1 cellular context compared by ENCODE assay signal in the genomic region with DNA sequence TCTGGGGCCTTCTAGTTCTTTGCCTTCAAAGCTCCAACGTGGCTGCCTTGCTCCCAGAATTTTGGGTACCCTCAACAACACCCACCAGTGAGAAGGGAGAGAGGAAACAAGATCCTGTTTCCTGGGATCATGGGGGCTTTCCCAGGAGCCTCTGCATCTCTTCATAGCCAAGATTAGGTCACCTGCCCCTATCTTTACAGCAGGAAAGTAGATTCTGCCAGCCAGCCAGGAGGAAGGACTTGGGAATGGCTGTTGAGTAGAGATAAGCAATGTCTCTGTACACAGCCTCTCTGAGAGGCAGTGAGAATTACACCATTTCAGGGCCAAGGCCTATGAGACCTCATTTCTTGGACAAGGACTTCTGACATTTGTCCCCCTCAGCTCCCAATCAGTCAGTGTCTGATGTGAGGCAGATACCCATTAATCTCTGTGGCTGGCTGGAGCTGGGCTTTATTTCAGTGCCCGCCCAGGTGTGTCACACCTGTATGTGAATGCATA.
TF ChIP-seq lines count a peak whose summit lies in the region.

No MANE protein-coding gene starts in this region.

TF ChIP-seq in K562, 482 proteins besides CTCF, POLR2A, EP300 and RAD21 (continues in another document):
- TF ChIP-seq PHTF2 (CRISPR knock-in tag; IDR thresholded peaks at IDR 0.05) (no peak), ZNF174 (CRISPR knock-in tag; IDR thresholded peaks at IDR 0.05) (no peak), ZBTB26 (CRISPR knock-in tag; IDR thresholded peaks at IDR 0.05) (no peak), CTBP1 (IDR thresholded peaks at IDR 0.05; ENCODE audit: borderline replicate concordance) (peak; percentile 95), HNRNPLL (IDR thresholded peaks at IDR 0.05; ENCODE audit: low read depth, low read length, poor library complexity, severe bottlenecking) (no peak), YY1 (IDR thresholded peaks at IDR 0.05; ENCODE audit: borderline replicate concordance in 1 of 3, control insufficient read depth in 1 of 3, extremely low read depth in 1 of 3, insufficient read depth in 3 of 3, insufficient read length in 1 of 3, insufficient replicate concordance in 2 of 3, low read depth in 1 of 3, low read length in 2 of 3) (peak in 1 of 3 experiments; percentile 29), HOXB6 (CRISPR knock-in tag; IDR thresholded peaks at IDR 0.05; ENCODE audit: borderline replicate concordance) (no peak), ZFP30 (CRISPR knock-in tag; IDR thresholded peaks at IDR 0.05; ENCODE audit: borderline replicate concordance) (no peak), ZNF830 (CRISPR knock-in tag; IDR thresholded peaks at IDR 0.05) (no peak), ZEB2 (IDR thresholded peaks at IDR 0.05) (peak; percentile 97), SRF (CRISPR knock-in tag; IDR thresholded peaks at IDR 0.05) (no peak), ETV6 (IDR thresholded peaks at IDR 0.05; ENCODE audit: borderline replicate concordance in 1 of 2, low read depth in 2 of 2, low read length in 1 of 2) (no peak), ETV6 (CRISPR knock-in tag; IDR thresholded peaks at IDR 0.05; ENCODE audit: borderline replicate concordance) (no peak), GTF2E2 (tag; IDR thresholded peaks at IDR 0.05) (no peak), HDAC6 (IDR thresholded peaks at IDR 0.05; ENCODE audit: low read depth, low read length) (no peak), NBN (IDR thresholded peaks at IDR 0.05; ENCODE audit: low read depth) (0 out of 2 replicates have a peak, but pooled peaks have one; percentile 70), SMARCB1 (IDR thresholded peaks at IDR 0.05; ENCODE audit: insufficient read length, low read depth) (no peak), MIER1 (IDR thresholded peaks at IDR 0.05; ENCODE audit: low read depth) (no peak), RFX5 (IDR thresholded peaks at IDR 0.05; ENCODE audit: low read depth, low read length) (no peak), ZNF785 (CRISPR knock-in tag; IDR thresholded peaks at IDR 0.05) (no peak), NEUROD1 (IDR thresholded peaks at IDR 0.05; ENCODE audit: borderline replicate concordance, low read depth, low read length, partially characterized antibody) (peak; percentile 56), DMBX1 (CRISPR knock-in tag; IDR thresholded peaks at IDR 0.05; ENCODE audit: borderline replicate concordance) (0 out of 2 replicates have a peak, but pooled peaks have one; percentile 66), POLR2AphosphoS5 (IDR thresholded peaks at IDR 0.05; ENCODE audit: control insufficient read depth, insufficient read depth, low read depth, low read length) (peak; percentile 94), L3MBTL2 (IDR thresholded peaks at IDR 0.05) (peak; percentile 71), BRF1 (IDR thresholded peaks at IDR 0.05; ENCODE audit: borderline replicate concordance, extremely low read depth, insufficient read length) (no peak), ZNF57 (CRISPR knock-in tag; IDR thresholded peaks at IDR 0.05) (no peak), KDM5B (IDR thresholded peaks at IDR 0.05; ENCODE audit: insufficient replicate concordance, low read depth, low read length) (no peak), ZNF436 (CRISPR knock-in tag; IDR thresholded peaks at IDR 0.05) (no peak), CREB1 (IDR thresholded peaks at IDR 0.05) (no peak), CREB1 (CRISPR knock-in tag; IDR thresholded peaks at IDR 0.05) (no peak), KLF10 (CRISPR knock-in tag; IDR thresholded peaks at IDR 0.05) (no peak), JUND (IDR thresholded peaks at IDR 0.05; ENCODE audit: borderline replicate concordance, low read depth, low read length) (peak; percentile 77; the same call in 1 of the 2 replicates), JUND (tag; IDR thresholded peaks at IDR 0.05; ENCODE audit: borderline replicate concordance, low read depth, low read length) (peak; percentile 82; the same call in 2 of the 3 replicates), ZNF232 (CRISPR knock-in tag; IDR thresholded peaks at IDR 0.05) (no peak), FOXO4 (CRISPR knock-in tag; IDR thresholded peaks at IDR 0.05) (no peak), GATA2 (CRISPR knock-in tag; IDR thresholded peaks at IDR 0.05) (peak; percentile 86), ZNF41 (CRISPR knock-in tag; conservative IDR thresholded peaks at IDR 0.05) (no peak), C11orf30 (IDR thresholded peaks at IDR 0.05; ENCODE audit: low read depth) (no peak), PURB (CRISPR knock-in tag; IDR thresholded peaks at IDR 0.05; ENCODE audit: low read depth) (no peak), BRD9 (IDR thresholded peaks at IDR 0.05; ENCODE audit: low read depth, partially characterized antibody) (no peak), EGR1 (conservative IDR thresholded peaks at IDR 0.05) (no peak), CXXC5 (CRISPR knock-in tag; IDR thresholded peaks at IDR 0.05) (peak; percentile 47), ZBED1 (IDR thresholded peaks at IDR 0.05) (no peak), CBX3 (IDR thresholded peaks at IDR 0.05; ENCODE audit: borderline replicate concordance in 1 of 2, low read length in 2 of 2) (peak in 1 of 2 experiments; percentile 41; a peak in 1 of 3 replicates), MEIS2 (IDR thresholded peaks at IDR 0.05; ENCODE audit: partially characterized antibody) (peak; percentile 90), FIP1L1 (IDR thresholded peaks at IDR 0.05; ENCODE audit: low read depth, low read length, poor library complexity, severe bottlenecking) (no peak), PML (IDR thresholded peaks at IDR 0.05; ENCODE audit: low read length) (peak; percentile 84)
- TF ChIP-seq, protein P1, sequence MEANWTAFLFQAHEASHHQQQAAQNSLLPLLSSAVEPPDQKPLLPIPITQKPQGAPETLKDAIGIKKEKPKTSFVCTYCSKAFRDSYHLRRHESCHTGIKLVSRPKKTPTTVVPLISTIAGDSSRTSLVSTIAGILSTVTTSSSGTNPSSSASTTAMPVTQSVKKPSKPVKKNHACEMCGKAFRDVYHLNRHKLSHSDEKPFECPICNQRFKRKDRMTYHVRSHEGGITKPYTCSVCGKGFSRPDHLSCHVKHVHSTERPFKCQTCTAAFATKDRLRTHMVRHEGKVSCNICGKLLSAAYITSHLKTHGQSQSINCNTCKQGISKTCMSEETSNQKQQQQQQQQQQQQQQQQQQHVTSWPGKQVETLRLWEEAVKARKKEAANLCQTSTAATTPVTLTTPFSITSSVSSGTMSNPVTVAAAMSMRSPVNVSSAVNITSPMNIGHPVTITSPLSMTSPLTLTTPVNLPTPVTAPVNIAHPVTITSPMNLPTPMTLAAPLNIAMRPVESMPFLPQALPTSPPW (CRISPR knock-in tag; IDR thresholded peaks at IDR 0.05), result peak; percentile 40
- TF ChIP-seq, protein P2, sequence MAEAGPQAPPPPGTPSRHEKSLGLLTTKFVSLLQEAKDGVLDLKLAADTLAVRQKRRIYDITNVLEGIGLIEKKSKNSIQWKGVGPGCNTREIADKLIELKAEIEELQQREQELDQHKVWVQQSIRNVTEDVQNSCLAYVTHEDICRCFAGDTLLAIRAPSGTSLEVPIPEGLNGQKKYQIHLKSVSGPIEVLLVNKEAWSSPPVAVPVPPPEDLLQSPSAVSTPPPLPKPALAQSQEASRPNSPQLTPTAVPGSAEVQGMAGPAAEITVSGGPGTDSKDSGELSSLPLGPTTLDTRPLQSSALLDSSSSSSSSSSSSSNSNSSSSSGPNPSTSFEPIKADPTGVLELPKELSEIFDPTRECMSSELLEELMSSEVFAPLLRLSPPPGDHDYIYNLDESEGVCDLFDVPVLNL (CRISPR knock-in tag; IDR thresholded peaks at IDR 0.05; ENCODE audit: low read depth), result no peak
- TF ChIP-seq, protein P3, sequence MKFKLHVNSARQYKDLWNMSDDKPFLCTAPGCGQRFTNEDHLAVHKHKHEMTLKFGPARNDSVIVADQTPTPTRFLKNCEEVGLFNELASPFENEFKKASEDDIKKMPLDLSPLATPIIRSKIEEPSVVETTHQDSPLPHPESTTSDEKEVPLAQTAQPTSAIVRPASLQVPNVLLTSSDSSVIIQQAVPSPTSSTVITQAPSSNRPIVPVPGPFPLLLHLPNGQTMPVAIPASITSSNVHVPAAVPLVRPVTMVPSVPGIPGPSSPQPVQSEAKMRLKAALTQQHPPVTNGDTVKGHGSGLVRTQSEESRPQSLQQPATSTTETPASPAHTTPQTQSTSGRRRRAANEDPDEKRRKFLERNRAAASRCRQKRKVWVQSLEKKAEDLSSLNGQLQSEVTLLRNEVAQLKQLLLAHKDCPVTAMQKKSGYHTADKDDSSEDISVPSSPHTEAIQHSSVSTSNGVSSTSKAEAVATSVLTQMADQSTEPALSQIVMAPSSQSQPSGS (CRISPR knock-in tag; IDR thresholded peaks at IDR 0.05), result no peak
- TF ChIP-seq, protein P4, sequence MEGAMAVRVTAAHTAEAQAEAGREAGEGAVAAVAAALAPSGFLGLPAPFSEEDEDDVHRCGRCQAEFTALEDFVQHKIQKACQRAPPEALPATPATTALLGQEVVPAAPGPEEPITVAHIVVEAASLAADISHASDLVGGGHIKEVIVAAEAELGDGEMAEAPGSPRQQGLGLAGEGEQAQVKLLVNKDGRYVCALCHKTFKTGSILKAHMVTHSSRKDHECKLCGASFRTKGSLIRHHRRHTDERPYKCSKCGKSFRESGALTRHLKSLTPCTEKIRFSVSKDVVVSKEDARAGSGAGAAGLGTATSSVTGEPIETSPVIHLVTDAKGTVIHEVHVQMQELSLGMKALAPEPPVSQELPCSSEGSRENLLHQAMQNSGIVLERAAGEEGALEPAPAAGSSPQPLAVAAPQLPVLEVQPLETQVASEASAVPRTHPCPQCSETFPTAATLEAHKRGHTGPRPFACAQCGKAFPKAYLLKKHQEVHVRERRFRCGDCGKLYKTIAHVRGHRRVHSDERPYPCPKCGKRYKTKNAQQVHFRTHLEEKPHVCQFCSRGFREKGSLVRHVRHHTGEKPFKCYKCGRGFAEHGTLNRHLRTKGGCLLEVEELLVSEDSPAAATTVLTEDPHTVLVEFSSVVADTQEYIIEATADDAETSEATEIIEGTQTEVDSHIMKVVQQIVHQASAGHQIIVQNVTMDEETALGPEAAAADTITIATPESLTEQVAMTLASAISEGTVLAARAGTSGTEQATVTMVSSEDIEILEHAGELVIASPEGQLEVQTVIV (CRISPR knock-in tag; IDR thresholded peaks at IDR 0.05; ENCODE audit: borderline replicate concordance), result no peak
- TF ChIP-seq, protein P5, sequence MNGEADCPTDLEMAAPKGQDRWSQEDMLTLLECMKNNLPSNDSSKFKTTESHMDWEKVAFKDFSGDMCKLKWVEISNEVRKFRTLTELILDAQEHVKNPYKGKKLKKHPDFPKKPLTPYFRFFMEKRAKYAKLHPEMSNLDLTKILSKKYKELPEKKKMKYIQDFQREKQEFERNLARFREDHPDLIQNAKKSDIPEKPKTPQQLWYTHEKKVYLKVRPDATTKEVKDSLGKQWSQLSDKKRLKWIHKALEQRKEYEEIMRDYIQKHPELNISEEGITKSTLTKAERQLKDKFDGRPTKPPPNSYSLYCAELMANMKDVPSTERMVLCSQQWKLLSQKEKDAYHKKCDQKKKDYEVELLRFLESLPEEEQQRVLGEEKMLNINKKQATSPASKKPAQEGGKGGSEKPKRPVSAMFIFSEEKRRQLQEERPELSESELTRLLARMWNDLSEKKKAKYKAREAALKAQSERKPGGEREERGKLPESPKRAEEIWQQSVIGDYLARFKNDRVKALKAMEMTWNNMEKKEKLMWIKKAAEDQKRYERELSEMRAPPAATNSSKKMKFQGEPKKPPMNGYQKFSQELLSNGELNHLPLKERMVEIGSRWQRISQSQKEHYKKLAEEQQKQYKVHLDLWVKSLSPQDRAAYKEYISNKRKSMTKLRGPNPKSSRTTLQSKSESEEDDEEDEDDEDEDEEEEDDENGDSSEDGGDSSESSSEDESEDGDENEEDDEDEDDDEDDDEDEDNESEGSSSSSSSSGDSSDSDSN (IDR thresholded peaks at IDR 0.05; ENCODE audit: borderline replicate concordance in 1 of 2, low read depth in 2 of 2, low read length in 2 of 2), result no peak
- TF ChIP-seq, protein P6, sequence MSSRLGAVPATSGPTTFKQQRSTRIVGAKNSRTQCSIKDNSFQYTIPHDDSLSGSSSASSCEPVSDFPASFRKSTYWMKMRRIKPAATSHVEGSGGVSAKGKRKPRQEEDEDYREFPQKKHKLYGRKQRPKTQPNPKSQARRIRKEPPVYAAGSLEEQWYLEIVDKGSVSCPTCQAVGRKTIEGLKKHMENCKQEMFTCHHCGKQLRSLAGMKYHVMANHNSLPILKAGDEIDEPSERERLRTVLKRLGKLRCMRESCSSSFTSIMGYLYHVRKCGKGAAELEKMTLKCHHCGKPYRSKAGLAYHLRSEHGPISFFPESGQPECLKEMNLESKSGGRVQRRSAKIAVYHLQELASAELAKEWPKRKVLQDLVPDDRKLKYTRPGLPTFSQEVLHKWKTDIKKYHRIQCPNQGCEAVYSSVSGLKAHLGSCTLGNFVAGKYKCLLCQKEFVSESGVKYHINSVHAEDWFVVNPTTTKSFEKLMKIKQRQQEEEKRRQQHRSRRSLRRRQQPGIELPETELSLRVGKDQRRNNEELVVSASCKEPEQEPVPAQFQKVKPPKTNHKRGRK (tag; IDR thresholded peaks at IDR 0.05), result no peak
- TF ChIP-seq, protein P7, sequence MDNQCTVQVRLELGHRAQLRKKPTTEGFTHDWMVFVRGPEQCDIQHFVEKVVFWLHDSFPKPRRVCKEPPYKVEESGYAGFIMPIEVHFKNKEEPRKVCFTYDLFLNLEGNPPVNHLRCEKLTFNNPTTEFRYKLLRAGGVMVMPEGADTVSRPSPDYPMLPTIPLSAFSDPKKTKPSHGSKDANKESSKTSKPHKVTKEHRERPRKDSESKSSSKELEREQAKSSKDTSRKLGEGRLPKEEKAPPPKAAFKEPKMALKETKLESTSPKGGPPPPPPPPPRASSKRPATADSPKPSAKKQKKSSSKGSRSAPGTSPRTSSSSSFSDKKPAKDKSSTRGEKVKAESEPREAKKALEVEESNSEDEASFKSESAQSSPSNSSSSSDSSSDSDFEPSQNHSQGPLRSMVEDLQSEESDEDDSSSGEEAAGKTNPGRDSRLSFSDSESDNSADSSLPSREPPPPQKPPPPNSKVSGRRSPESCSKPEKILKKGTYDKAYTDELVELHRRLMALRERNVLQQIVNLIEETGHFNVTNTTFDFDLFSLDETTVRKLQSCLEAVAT (IDR thresholded peaks at IDR 0.05), result no peak
